ENCODE assay signal across 8 cellular contexts in the genomic region with DNA sequence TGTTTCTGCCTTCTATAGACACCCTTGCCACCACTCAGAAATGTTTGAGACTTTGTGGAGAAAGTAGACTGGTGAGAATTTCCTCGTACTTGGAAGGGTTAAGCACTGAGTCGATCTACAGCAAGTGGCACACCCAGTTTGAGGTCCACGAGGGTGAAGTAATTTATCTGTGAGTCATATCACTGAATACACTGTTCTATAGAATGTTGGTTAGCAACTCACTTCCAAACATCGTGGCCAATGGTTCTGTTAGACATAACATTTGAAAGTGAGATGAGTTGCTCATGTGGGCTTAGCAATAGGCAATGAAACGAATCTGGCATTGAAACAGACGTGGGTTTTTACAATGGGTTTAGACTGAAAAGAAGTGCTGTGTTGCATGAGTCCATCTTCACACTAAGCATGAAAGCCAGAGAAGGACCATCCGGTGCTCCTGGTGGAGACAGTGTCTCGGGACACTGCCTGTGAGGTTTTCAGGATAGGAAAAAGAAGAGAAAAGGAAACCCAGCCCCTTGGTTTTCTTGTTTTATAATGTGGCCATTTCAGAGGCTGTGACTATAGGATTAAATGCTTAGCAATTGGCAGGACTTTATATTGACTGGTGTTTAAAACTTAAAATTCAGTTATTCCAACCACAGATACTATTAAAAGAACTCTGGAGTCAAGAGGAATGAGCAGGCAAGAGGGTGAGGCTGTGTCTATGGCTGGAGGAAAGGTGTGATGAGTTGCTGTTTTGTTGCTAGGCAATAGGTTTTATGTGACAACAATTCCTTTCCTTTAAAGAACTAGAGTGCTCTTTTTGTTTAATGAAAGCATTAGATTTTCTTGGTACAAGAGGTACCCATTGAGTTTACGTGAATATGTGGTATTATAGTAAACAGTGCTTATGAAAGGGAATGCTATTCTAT. TPM values are rescaled to one million over a fixed set of nuclear protein-coding genes. Genes with fewer than 3 reads are reported as not detected.
DNase-seq lines count a peak whose midpoint lies in the region; ATAC-seq and TF ChIP-seq lines count a peak whose summit lies in the region.

No MANE protein-coding gene starts in this region.

- ATAC-seq in body of pancreas (peak; percentile 52), lower lobe of right lung (peak; percentile 68 to 79), GM18867 (IDR thresholded peaks at IDR 0.05; ENCODE audit: unreplicated experiment) (no peak)
- ATAC-seq in stimulated activated naive CD8-positive, alpha-beta T cell treated with anti-CD3 and anti-CD28 coated beads, Interleukin-15, amount 100 ng/mL, for 72 hours = peak; percentile 85

- TF ChIP-seq CTCF in AG10803 (conservative IDR thresholded peaks at IDR 0.05; ENCODE audit: low read length) (no peak), body of pancreas (IDR thresholded peaks at IDR 0.05) (no peak), lower lobe of right lung (IDR thresholded peaks at IDR 0.05) (no peak)

- H3K4me3 ChIP-seq in AG10803 (ENCODE audit: low read length) = peak overlapping the region; percentile 20
- no peak overlapping the region for H3K4me3 ChIP-seq in HUES48 (ENCODE audit: low read depth, low read length)
- H3K4me3 ChIP-seq in body of pancreas = no peak overlapping the region
- H3K4me3 ChIP-seq in lower lobe of right lung = no peak overlapping the region

- peak overlapping the region; percentile 85 for H3K27ac ChIP-seq in HUES48 (ENCODE audit: low read depth, low read length)
- peak overlapping the region; percentile 55 to 88 (median 79) for H3K27ac ChIP-seq in body of pancreas
- H3K27ac ChIP-seq in lower lobe of right lung = peak overlapping the region; percentile 87

- peak overlapping the region; percentile 52 for H3K4me3 Mint-ChIP-seq in T-helper 1 cell treated with Interleukin-12 subunit alpha and Interleukin-12 subunit beta and Interleukin-4 antibody, amounts not matched to agents 30 μg/mL and 1 μg/mL, for 36 hours
- H3K4me3 Mint-ChIP-seq in stimulated activated naive CD8-positive, alpha-beta T cell treated with anti-CD3 and anti-CD28 coated beads, Interleukin-15, amount 100 ng/mL, for 72 hours = peak overlapping the region; percentile 63 to 72

- intact Hi-C loops in body of pancreas (cut with DNase I) = no loop called here
- intact Hi-C loops in lower lobe of right lung (cut with DNase I) = no loop called here

- POLR2A ChIA-PET in HEK293T (lab: Yijun Ruan, JAX) = no interaction called here

- DNase-seq in AG10803 (ENCODE audit: low read depth) (peak; percentile 94), body of pancreas (peak in 3 of 4 donors; percentile 41 to 66 (median 65)), lower lobe of right lung (no peak), HEK293T (ENCODE audit: extremely low spot score) (no peak)
- peak; percentile 29 to 57 for DNase-seq in stimulated activated naive CD8-positive, alpha-beta T cell treated with anti-CD3 and anti-CD28 coated beads, Interleukin-15, amount 100 ng/mL, for 72 hours

- CTCF ChIA-PET in HEK293T (lab: Yijun Ruan, JAX) = interaction anchor here (0.5 kb wide), 1 partner anchor 13 kb away, joined by 3 read pairs; no protein-coding TSS in a partner anchor

- peaks cover 3% of the 10 kb centered on the region for H3K27me3 Mint-ChIP-seq in T-helper 1 cell treated with Interleukin-12 subunit alpha and Interleukin-12 subunit beta and Interleukin-4 antibody, amounts not matched to agents 30 μg/mL and 1 μg/mL, for 36 hours (ENCODE audit: low read depth)
- no peaks in the 10 kb centered on the region for H3K27me3 Mint-ChIP-seq in stimulated activated naive CD8-positive, alpha-beta T cell treated with anti-CD3 and anti-CD28 coated beads, Interleukin-15, amount 100 ng/mL, for 72 hours

- peaks cover 3% of the 10 kb centered on the region for H3K36me3 Mint-ChIP-seq in T-helper 1 cell treated with Interleukin-12 subunit alpha and Interleukin-12 subunit beta and Interleukin-4 antibody, amounts not matched to agents 30 μg/mL and 1 μg/mL, for 36 hours (ENCODE audit: low read depth)

- H3K36me3 ChIP-seq in HUES48 (ENCODE audit: control insufficient read depth, insufficient read depth, low read length) (no peaks in the 10 kb centered on the region), body of pancreas (replicated peaks in 1 of 2; ENCODE audit: insufficient read depth in 1 of 2, low read depth in 2 of 2) (no peaks in the 10 kb centered on the region), lower lobe of right lung (no peaks in the 10 kb centered on the region)

- WGBS in body of pancreas, 2 donors = 41 to 43% methylated on average over 9 of the region's 9 CpGs

- peaks cover 43% of the 10 kb centered on the region for H3K4me1 ChIP-seq in HUES48 (ENCODE audit: control insufficient read depth, insufficient read depth, low read length)
- peaks cover 53% of the 10 kb centered on the region for H3K4me1 ChIP-seq in body of pancreas
- H3K4me1 ChIP-seq in lower lobe of right lung = peaks cover 39% of the 10 kb centered on the region

- H3K27me3 ChIP-seq in HUES48 (ENCODE audit: control insufficient read depth, insufficient read depth, low read length) (no peaks in the 10 kb centered on the region), body of pancreas (no peaks in the 10 kb centered on the region), lower lobe of right lung (ENCODE audit: low read depth) (no peaks in the 10 kb centered on the region)

- no peak overlapping the region for H3K9ac ChIP-seq in HUES48 (ENCODE audit: low read depth, low read length)

- H3K9me3 ChIP-seq in HUES48 (ENCODE audit: control insufficient read depth, insufficient read depth, low read length) (no peaks in the 10 kb centered on the region), body of pancreas (no peaks in the 10 kb centered on the region), lower lobe of right lung (no peaks in the 10 kb centered on the region)

- H3K4me1 Mint-ChIP-seq in T-helper 1 cell treated with Interleukin-12 subunit alpha and Interleukin-12 subunit beta and Interleukin-4 antibody, amounts not matched to agents 30 μg/mL and 1 μg/mL, for 36 hours (ENCODE audit: low read depth) = peaks cover 15% of the 10 kb centered on the region
- peaks cover 12% of the 10 kb centered on the region for H3K4me1 Mint-ChIP-seq in stimulated activated naive CD8-positive, alpha-beta T cell treated with anti-CD3 and anti-CD28 coated beads, Interleukin-15, amount 100 ng/mL, for 72 hours

- peak overlapping the region; percentile 93 for H3K27ac Mint-ChIP-seq in T-helper 1 cell treated with Interleukin-12 subunit alpha and Interleukin-12 subunit beta and Interleukin-4 antibody, amounts not matched to agents 30 μg/mL and 1 μg/mL, for 36 hours
- H3K27ac Mint-ChIP-seq in stimulated activated naive CD8-positive, alpha-beta T cell treated with anti-CD3 and anti-CD28 coated beads, Interleukin-15, amount 100 ng/mL, for 72 hours = peak overlapping the region; percentile 85 to 98

- no peaks in the 10 kb centered on the region for H3K9me3 Mint-ChIP-seq in T-helper 1 cell treated with Interleukin-12 subunit alpha and Interleukin-12 subunit beta and Interleukin-4 antibody, amounts not matched to agents 30 μg/mL and 1 μg/mL, for 36 hours
- no peaks in the 10 kb centered on the region for H3K9me3 Mint-ChIP-seq in stimulated activated naive CD8-positive, alpha-beta T cell treated with anti-CD3 and anti-CD28 coated beads, Interleukin-15, amount 100 ng/mL, for 72 hours

- peak in 1 of 3 donors; percentile 7 for TF ChIP-seq POLR2A in body of pancreas (IDR thresholded peaks at IDR 0.05)

TF ChIP-seq in HEK293T, 16 proteins besides CTCF, POLR2A, EP300 and RAD21:
- TF ChIP-seq L3MBTL2 (conservative IDR thresholded peaks at IDR 0.05) = no peak
- TF ChIP-seq FOXM1 (IDR thresholded peaks at IDR 0.05; ENCODE audit: borderline replicate concordance) = no peak
- no peak for TF ChIP-seq TARDBP (IDR thresholded peaks at IDR 0.05)

RNA-seq across cellular contexts. Expression of gene EZR, which starts 31.0 kb away (rescaled TPM):
- total RNA-seq in body of pancreas = 100 to 1,000 TPM in 1 of 2 donors, 10 to 100 TPM in 1; 76.8 to 103 TPM
- total RNA-seq in lower lobe of right lung = 254 TPM

Comparison
In these comparisons a context has a peak if more than half of its experiments do, and no peak if none do; other contexts are left out.
1. DNase-seq: peak in AG10803 (single experiment), body of pancreas (3 of 4) and stimulated activated naive CD8-positive, alpha-beta T cell treated with anti-CD3 and anti-CD28 coated beads, Interleukin-15, amount 100 ng/mL, for 72 hours (2 of 2); none in lower lobe of right lung (single experiment) and HEK293T (single experiment).
2. Peak in every context shown above with its lines, with median percentiles within 50 percentile points of each other: H3K27ac ChIP-seq.